In the genomic region with DNA sequence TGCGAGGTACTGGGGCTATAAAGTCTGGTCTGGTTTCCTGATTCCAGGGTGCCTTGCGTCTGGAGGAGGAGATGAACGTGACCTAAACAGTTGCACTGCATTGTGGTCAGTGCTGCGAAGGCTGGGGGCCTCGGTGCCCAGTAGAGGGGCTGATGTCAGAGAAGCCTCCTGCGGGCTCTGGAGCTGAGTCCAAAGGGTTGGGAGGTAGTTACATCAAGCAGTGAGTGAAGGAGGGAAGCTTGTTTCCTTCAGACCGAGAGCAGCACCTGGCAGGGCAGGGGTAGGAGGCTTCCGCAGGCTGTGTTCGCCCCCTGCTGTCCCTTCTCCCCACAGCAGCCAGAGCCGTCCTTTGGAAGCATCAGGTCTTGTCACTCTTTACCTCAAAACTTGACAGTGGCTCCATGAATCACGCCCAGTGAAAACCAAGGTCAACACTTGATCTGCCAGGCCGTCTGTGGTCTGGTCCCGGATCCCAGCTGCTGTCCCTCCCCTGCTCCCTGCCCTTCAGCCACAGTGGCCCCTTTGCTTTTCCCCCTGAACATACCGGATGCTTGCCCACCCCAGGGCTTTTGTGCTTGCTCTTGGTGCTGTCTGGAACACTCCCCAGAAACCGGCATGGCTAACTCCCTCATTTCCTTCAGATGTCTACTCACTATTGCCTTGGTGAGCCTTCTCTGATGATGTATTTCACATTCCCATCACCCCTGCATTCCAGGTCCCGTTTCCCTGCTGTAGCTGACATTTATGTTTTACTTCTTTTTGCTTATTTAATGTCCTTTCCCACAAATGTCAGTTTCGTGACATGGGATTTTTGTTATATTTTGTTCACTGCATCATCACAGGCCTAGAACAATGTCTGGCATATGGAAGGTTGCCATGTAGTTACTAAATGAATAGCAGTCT, we compare ENCODE assay signal across 7 cellular contexts. TPM values are rescaled to one million over a fixed set of nuclear protein-coding genes. Genes with fewer than 3 reads are reported as not detected.
DNase-seq lines count a peak whose midpoint lies in the region; ATAC-seq and TF ChIP-seq lines count a peak whose summit lies in the region.

No MANE protein-coding gene starts in this region.

- H3K27me3 Mint-ChIP-seq in activated B cell treated with CpG ODN at 0.5 μM for 24 hours, result no peaks in the 10 kb centered on the region

- peak overlapping the region in 1 of 2 experiments; percentile 37 for H2BK12ac ChIP-seq in mesenchymal stem cell (ENCODE audit: low read length in 2 of 2)

- CTCF ChIA-PET in activated B cell treated with CpG ODN at 0.5 μM for 24 hours (lab: Charles Lee), result interaction anchor here (0.7 to 3.9 kb wide), 5 partner anchors 15 to 221 kb away, joined by 3 to 31 read pairs (median 4); a partner anchor contains a TSS

- TF ChIP-seq POLR2A in NB4 (IDR thresholded peaks at IDR 0.05; ENCODE audit: extremely low read depth, insufficient read length) (no peak), stomach (IDR thresholded peaks at IDR 0.05) (no peak)

- H3K4me3 Mint-ChIP-seq in activated B cell treated with CpG ODN at 0.5 μM for 24 hours, result no peak overlapping the region

- peak overlapping the region in 1 of 2 experiments; percentile 55 for H3K18ac ChIP-seq in mesenchymal stem cell (ENCODE audit: low read depth in 1 of 2, low read length in 2 of 2)

- no peak overlapping the region for H3K27ac Mint-ChIP-seq in activated B cell treated with CpG ODN at 0.5 μM for 24 hours

- H3K79me1 ChIP-seq in mesenchymal stem cell (replicated peaks; ENCODE audit: low read length, poor library complexity, severe bottlenecking), result peaks cover 8% of the 10 kb centered on the region

- peak overlapping the region; percentile 46 for H3K9ac ChIP-seq in mesenchymal stem cell (ENCODE audit: low read length)

- TF ChIP-seq CTCF in GM10266 (IDR thresholded peaks at IDR 0.05; ENCODE audit: control insufficient read depth, insufficient read depth, low read depth, missing control alignments) (peak; percentile 51), NB4 (IDR thresholded peaks at IDR 0.05; ENCODE audit: low read depth, low read length) (peak; percentile 80), activated B cell treated with CpG ODN at 0.5 μM for 24 hours (IDR thresholded peaks at IDR 0.05) (no peak), coronary artery (IDR thresholded peaks at IDR 0.05) (peak; percentile 41), stomach (IDR thresholded peaks at IDR 0.05) (peak in 5 of 7 experiments; percentile 10 to 45 (median 15))

- no peak overlapping the region for H2BK15ac ChIP-seq in mesenchymal stem cell (ENCODE audit: low read depth, poor library complexity, severe bottlenecking)

- peak overlapping the region; percentile 45 for H3K4me2 ChIP-seq in mesenchymal stem cell (ENCODE audit: low read length, poor library complexity, severe bottlenecking)

- H3K4me1 Mint-ChIP-seq in activated B cell treated with CpG ODN at 0.5 μM for 24 hours, result peaks cover 36% of the 10 kb centered on the region

- DNase-seq in GM10266 (ENCODE audit: extremely low spot score) (peak; percentile 28), NB4 (ENCODE audit: low read depth) (peak; percentile 81), activated B cell treated with CpG ODN at 0.5 μM for 24 hours (no peak), coronary artery (ENCODE audit: low spot score) (no peak), mesenchymal stem cell (peak; percentile 66), stomach (peak; percentile 49)

- H2BK120ac ChIP-seq in mesenchymal stem cell (ENCODE audit: low read depth, low read length), result no peak overlapping the region

- H3K4me3 ChIP-seq in NB4 (ENCODE audit: low read depth, low read length) (no peak overlapping the region), coronary artery (peak overlapping the region; percentile 39), mesenchymal stem cell (ENCODE audit: insufficient read depth in 1 of 2, low read depth in 1 of 2, low read length in 2 of 2) (no peak overlapping the region), stomach (no peak overlapping the region)

- H3K9me3 Mint-ChIP-seq in activated B cell treated with CpG ODN at 0.5 μM for 24 hours, result no peaks in the 10 kb centered on the region

- H3K27me3 ChIP-seq in mesenchymal stem cell (ENCODE audit: control insufficient read depth in 1 of 2, insufficient read depth in 1 of 2, low read length in 2 of 2), result no peaks in the 10 kb centered on the region
- H3K27me3 ChIP-seq in stomach, result no peaks in the 10 kb centered on the region

- H3K36me3 ChIP-seq in mesenchymal stem cell (ENCODE audit: control insufficient read depth in 1 of 2, insufficient read depth in 2 of 2, low read depth in 1 of 2, low read length in 2 of 2), result peaks cover 23 to 58% of the 10 kb centered on the region in 2 experiments
- peaks cover 14 to 51% (median 36%) of the 10 kb centered on the region in 4 donors for H3K36me3 ChIP-seq in stomach

- peak overlapping the region in 1 of 2 experiments; percentile 14 for H3K23ac ChIP-seq in mesenchymal stem cell (ENCODE audit: low read length in 2 of 2)

- H2AK5ac ChIP-seq in mesenchymal stem cell (ENCODE audit: low read length, severe bottlenecking), result no peak overlapping the region

- WGBS in mesenchymal stem cell, result 34% methylated on average over 15 of the region's 17 CpGs
- 46 to 51% (median 48%) methylated on average over 16 to 17 of the region's 17 CpGs for WGBS in stomach, 5 donors

- peak overlapping the region in 1 of 2 experiments; percentile 60 for H3K4ac ChIP-seq in mesenchymal stem cell (ENCODE audit: low read depth in 1 of 2, low read length in 2 of 2)

- no peak overlapping the region for H4K91ac ChIP-seq in mesenchymal stem cell (ENCODE audit: low read length)

- POLR2A ChIA-PET in activated B cell treated with CpG ODN at 0.5 μM for 24 hours (lab: Charles Lee), result interaction anchor here (1.0 to 1.4 kb wide), 2 partner anchors 8 to 211 kb away, joined by 3 to 7 read pairs; no protein-coding TSS in a partner anchor

- no peak overlapping the region for H2AFZ ChIP-seq in mesenchymal stem cell (ENCODE audit: low read depth, low read length)

- H4K8ac ChIP-seq in mesenchymal stem cell (ENCODE audit: low read length), result no peak overlapping the region

- intact Hi-C loops in activated B cell treated with CpG ODN at 0.5 μM for 24 hours (cut with micrococcal nuclease) (loop anchor here (1.0 kb wide), 2 partner anchors 8 to 211 kb away; no protein-coding TSS in a partner anchor), stomach (cut with DNase I; ENCODE audit: low total_unique reads) (no loop called here)

- TF ChIP-seq EP300 in stomach (IDR thresholded peaks at IDR 0.05), result no peak

- no peaks in the 10 kb centered on the region for H3K9me3 ChIP-seq in mesenchymal stem cell (ENCODE audit: control insufficient read depth, low read length)
- no peaks in the 10 kb centered on the region for H3K9me3 ChIP-seq in stomach

- peak; percentile 67 for ATAC-seq in activated B cell treated with CpG ODN at 0.5 μM for 24 hours (ENCODE audit: low read depth)
- ATAC-seq in GM19455 (IDR thresholded peaks at IDR 0.05; ENCODE audit: unreplicated experiment), result no peak

- H3K36me3 Mint-ChIP-seq in activated B cell treated with CpG ODN at 0.5 μM for 24 hours (ENCODE audit: low read depth), result peaks cover 40% of the 10 kb centered on the region

- H3K14ac ChIP-seq in mesenchymal stem cell (ENCODE audit: low read length in 2 of 2), result no peak overlapping the region

- H3K27ac ChIP-seq in coronary artery (peak overlapping the region; percentile 7 to 80), mesenchymal stem cell (ENCODE audit: low read length, poor library complexity, severe bottlenecking) (peak overlapping the region; percentile 72), stomach (peak overlapping the region; percentile 8 to 84 (median 77))

- peak overlapping the region; percentile 10 for H2BK5ac ChIP-seq in mesenchymal stem cell (ENCODE audit: low read depth, low read length, poor library complexity, severe bottlenecking)

- H3K4me1 ChIP-seq in mesenchymal stem cell (ENCODE audit: control insufficient read depth, insufficient read depth, low read depth, low read length) (peaks cover 28% of the 10 kb centered on the region), stomach (peaks cover 42 to 95% (median 70%) of the 10 kb centered on the region in 4 donors)

RNA-seq across cellular contexts. Expression of a gene that starts 7.0 kb away (rescaled TPM):
- 62.7 and 65.9 TPM in 2 replicates for total RNA-seq in activated B cell treated with CpG ODN at 0.5 μM for 24 hours
- 344 TPM for polyA plus RNA-seq in mesenchymal stem cell (2013, experiment 1 of 2)
- polyA plus RNA-seq in mesenchymal stem cell (2013, experiment 2 of 2), result 339 TPM
- total RNA-seq in stomach, result 100 to 1,000 TPM in 2 of 5 donors, 10 to 100 TPM in 3; 17.3 to 171 (median 98.0) TPM
- polyA plus RNA-seq in stomach, result 100 to 1,000 TPM; 208 to 224 (median 220) TPM

RNA-seq across cellular contexts. Expression of a gene that starts 35.3 kb away (rescaled TPM):
- total RNA-seq in activated B cell treated with CpG ODN at 0.5 μM for 24 hours, result 1.6 TPM in 2 replicates
- polyA plus RNA-seq in mesenchymal stem cell (2013, experiment 1 of 2), result 34.0 TPM
- polyA plus RNA-seq in mesenchymal stem cell (2013, experiment 2 of 2), result 33.2 TPM
- total RNA-seq in stomach, result 10 to 100 TPM; 11.7 to 85.7 (median 29.7) TPM
- 10 to 100 TPM; 63.2 to 98.4 (median 68.7) TPM for polyA plus RNA-seq in stomach

Comparison
In these comparisons a context has a peak if more than half of its experiments do, and no peak if none do; other contexts are left out.
1. DNase-seq: peak in GM10266 (single experiment), NB4 (single experiment), mesenchymal stem cell (single experiment) and stomach (single experiment); none in activated B cell treated with CpG ODN at 0.5 μM for 24 hours (single experiment) and coronary artery (single experiment).
2. Peak in every context shown above with its lines, with median percentiles within 50 percentile points of each other: H3K27ac ChIP-seq.